ENCODE assay signal across 2 cellular contexts in genomic region chr6:90595854-90596253, GRCh38.
TF ChIP-seq lines count a peak whose summit lies in the region.

No MANE protein-coding gene starts in this region.

TF ChIP-seq in K562, 482 proteins besides CTCF, POLR2A, EP300 and RAD21 (continued from another document):
- no peak for TF ChIP-seq HOMEZ (CRISPR knock-in tag; IDR thresholded peaks at IDR 0.05)
- TF ChIP-seq HDAC2 (IDR thresholded peaks at IDR 0.05): no peak
- no peak for TF ChIP-seq AFF4 (CRISPR knock-in tag; IDR thresholded peaks at IDR 0.05)
- TF ChIP-seq LARP7 (IDR thresholded peaks at IDR 0.05): no peak
- no peak for TF ChIP-seq ZNF740 (CRISPR knock-in tag; IDR thresholded peaks at IDR 0.05)
- TF ChIP-seq ZNF740 (tag; IDR thresholded peaks at IDR 0.05): no peak
- TF ChIP-seq TBL1XR1 (IDR thresholded peaks at IDR 0.05; ENCODE audit: low read length in 2 of 2): no peak
- TF ChIP-seq CHAMP1 (IDR thresholded peaks at IDR 0.05): no peak
- TF ChIP-seq SMARCE1 (IDR thresholded peaks at IDR 0.05): no peak
- no peak for TF ChIP-seq HOXB6 (CRISPR knock-in tag; IDR thresholded peaks at IDR 0.05; ENCODE audit: borderline replicate concordance)
- TF ChIP-seq IRF1 (CRISPR knock-in tag; IDR thresholded peaks at IDR 0.05; ENCODE audit: borderline replicate concordance): no peak
- no peak for TF ChIP-seq SLC30A9 (CRISPR knock-in tag; IDR thresholded peaks at IDR 0.05)
TF ChIP-seq in K562: peak in this region for 0.

TF ChIP-seq in SK-N-SH treated with all-trans-retinoic acid at 6 μM for 48 hours, 23 proteins besides CTCF, POLR2A, EP300 and RAD21 (continued from another document):
- TF ChIP-seq CSRNP3 (CRISPR knock-in tag; IDR thresholded peaks at IDR 0.05): no peak
- TF ChIP-seq TSHZ2 (CRISPR knock-in tag; IDR thresholded peaks at IDR 0.05): no peak
